In genomic region chr15:50355612-50355905, GRCh38 we compare ENCODE assay signal across 8 cellular contexts. TPM values are rescaled to one million over a fixed set of nuclear protein-coding genes. Genes with fewer than 3 reads are reported as not detected.
A peak's percentile ranks its signal among the peaks of the same experiment; 100 is the strongest.
DNase-seq lines count a peak whose midpoint lies in the region; ATAC-seq and TF ChIP-seq lines count a peak whose summit lies in the region.

No MANE protein-coding gene starts in this region.

- H4K20me1 ChIP-seq in H9 (ENCODE audit: control insufficient read depth, insufficient read depth, insufficient read length), result no peaks in the 10 kb centered on the region

- peak overlapping the region; percentile 82 for H3K18ac ChIP-seq in H9 (ENCODE audit: insufficient read length, low read depth, low read length)

- H3K4me3 Mint-ChIP-seq in H9 (peak overlapping the region; percentile 93 to 100), T-helper 17 cell (peak overlapping the region; percentile 96)

- H4K5ac ChIP-seq in H9 (ENCODE audit: insufficient read length, low read depth, low read length), result peak overlapping the region; percentile 99

- peak overlapping the region; percentile 98 for H2BK5ac ChIP-seq in H9 (ENCODE audit: insufficient read length, low read length)

- H2BK15ac ChIP-seq in H9 (ENCODE audit: low read depth, low read length), result no peak overlapping the region

- H3K79me2 ChIP-seq in H9 (ENCODE audit: insufficient read depth, low read length), result peaks cover 40% of the 10 kb centered on the region; the same call in 1 of the 2 replicates

- H3K36me3 ChIP-seq in heart left ventricle, result peaks cover 0 to 33% (median 3%) of the 10 kb centered on the region in 9 donors
- peaks cover 0 to 5% (median 2%) of the 10 kb centered on the region in 3 donors for H3K36me3 ChIP-seq in skeletal muscle tissue (ENCODE audit: control insufficient read depth in 3 of 3, insufficient read depth in 3 of 3, low read length in 3 of 3)

- WGBS in H9 (ENCODE audit: extremely low coverage, insufficient read length, low lambda C conversion rate), result no CpG with 5 or more reads among the region's 9 CpGs
- WGBS in heart left ventricle, 4 donors, result 0 to 1% (median 1%) methylated on average over 8 to 9 of the region's 9 CpGs

- peak overlapping the region; percentile 84 for H3K56ac ChIP-seq in H9 (ENCODE audit: insufficient read length, low read depth, low read length)

- peak overlapping the region; percentile 6; the same call in 1 of the 2 replicates for H3K4ac ChIP-seq in H9 (ENCODE audit: low read depth, low read length)

- no peaks in the 10 kb centered on the region for H3K9me3 ChIP-seq in H9 (ENCODE audit: control insufficient read depth, low read depth, low read length)
- H3K9me3 ChIP-seq in T-helper 17 cell (ENCODE audit: control insufficient read depth, low read length, poor library complexity, severe bottlenecking), result no peaks in the 10 kb centered on the region
- H3K9me3 ChIP-seq in heart left ventricle, result no peaks in the 10 kb centered on the region
- no peaks in the 10 kb centered on the region for H3K9me3 ChIP-seq in skeletal muscle tissue (ENCODE audit: control insufficient read depth in 3 of 3, low read length in 3 of 3)

- ATAC-seq in T-helper 17 cell (no peak), heart left ventricle (peak in 3 of 4 donors; percentile 4 to 30 (median 16)), HG02678 (IDR thresholded peaks at IDR 0.05; ENCODE audit: unreplicated experiment) (no peak)

- no peaks in the 10 kb centered on the region for H3K27me3 Mint-ChIP-seq in H9 (ENCODE audit: low read depth)
- no peaks in the 10 kb centered on the region for H3K27me3 Mint-ChIP-seq in T-helper 17 cell

- peaks cover 6% of the 10 kb centered on the region for H3K23me2 ChIP-seq in H9 (ENCODE audit: insufficient read length, low read depth, low read length, poor library complexity, severe bottlenecking)

- no peak overlapping the region for H2BK120ac ChIP-seq in H9 (ENCODE audit: low read depth, low read length, poor library complexity, severe bottlenecking)

- no peaks in the 10 kb centered on the region for H3K27me3 ChIP-seq in H9 (ENCODE audit: insufficient read depth, low read length)
- no peaks in the 10 kb centered on the region for H3K27me3 ChIP-seq in heart left ventricle
- no peaks in the 10 kb centered on the region for H3K27me3 ChIP-seq in skeletal muscle tissue (ENCODE audit: control insufficient read depth in 3 of 3, insufficient read depth in 3 of 3, low read length in 3 of 3)

- TF ChIP-seq POLR2A in heart left ventricle (IDR thresholded peaks at IDR 0.05), result no peak

- peaks cover 0 to 2% of the 10 kb centered on the region in 2 experiments; a peak in 1 of 5 replicates for H3K9me3 Mint-ChIP-seq in H9

- peaks cover 3% of the 10 kb centered on the region for H3K79me1 ChIP-seq in H9 (ENCODE audit: insufficient read depth, low read depth, low read length, poor library complexity, severe bottlenecking)

- H3K4me1 ChIP-seq in H9 (ENCODE audit: insufficient read depth, low read length) (no peaks in the 10 kb centered on the region), heart left ventricle (peaks cover 5 to 55% (median 40%) of the 10 kb centered on the region in 12 donors), skeletal muscle tissue (ENCODE audit: control insufficient read depth in 3 of 3, insufficient read depth in 3 of 3, low read length in 3 of 3) (peaks cover 14 to 39% (median 36%) of the 10 kb centered on the region in 3 donors)

- peak overlapping the region; percentile 93 for H3K4me2 ChIP-seq in H9 (ENCODE audit: insufficient read depth, insufficient read length, low read length)

- intact Hi-C loops in heart left ventricle (cut with DNase I), result loop anchor here in 4 of 10 donors (1.0 to 10.0 kb wide), 4 partner anchors 67 to 549 kb away; partner anchors contain the start of genes USP8 (in 4 of the 4) and AP4E1 (in 1 of the 4)

- H3K4me3 ChIP-seq in heart left ventricle (peak overlapping the region; percentile 87 to 99 (median 94)), skeletal muscle tissue (ENCODE audit: low read length in 3 of 3) (peak overlapping the region; percentile 78 to 94 (median 86))

- H3K4me1 Mint-ChIP-seq in H9, result peaks cover 32 to 38% of the 10 kb centered on the region in 2 experiments
- peaks cover 47% of the 10 kb centered on the region for H3K4me1 Mint-ChIP-seq in T-helper 17 cell

- H2BK20ac ChIP-seq in H9 (ENCODE audit: low read depth, low read length, poor library complexity, severe bottlenecking), result no peak overlapping the region

- H2BK12ac ChIP-seq in H9 (ENCODE audit: insufficient read length, low read depth, low read length), result no peak overlapping the region

- TF ChIP-seq CTCF in H9 (conservative IDR thresholded peaks at IDR 0.05) (no peak), heart left ventricle (IDR thresholded peaks at IDR 0.05) (no peak), GM13977 (IDR thresholded peaks at IDR 0.05; ENCODE audit: extremely low read depth, insufficient read depth, missing control alignments) (no peak)

- in situ Hi-C loops in GM13977 (cut with MboI; ENCODE audit: low pct_unique_long_range_greater_than_20kb, low sequenced_read_pairs, unreplicated experiment), result no loop called here

- no peak overlapping the region for H4K91ac ChIP-seq in H9 (ENCODE audit: insufficient read length, low read depth, low read length)

- DNase-seq in H9 (no peak), T-helper 17 cell (no peak), heart left ventricle (no peak), GM13977 (ENCODE audit: low spot score) (no peak)
- no peak for DNase-seq in activated CD4-positive, CD25-positive, alpha-beta regulatory T cell treated with anti-CD3 and anti-CD28 coated beads, Interleukin-2, amount 50 U/mL, for 72 hours
- no peak for DNase-seq in activated CD4-positive, CD25-positive, alpha-beta regulatory T cell (lab: John Stamatoyannopoulos, UW)

- peak overlapping the region; percentile 100 for H3K27ac Mint-ChIP-seq in H9
- peak overlapping the region; percentile 99 for H3K27ac Mint-ChIP-seq in T-helper 17 cell

- H2AFZ ChIP-seq in H9 (ENCODE audit: low read length), result no peak overlapping the region

- H3K9ac ChIP-seq in H9 (ENCODE audit: extremely low read depth, insufficient read length, low read length) (peak overlapping the region; percentile 100), skeletal muscle tissue (ENCODE audit: low read depth in 1 of 3, low read length in 3 of 3) (peak overlapping the region; percentile 91 to 96 (median 96))

- H3K14ac ChIP-seq in H9 (ENCODE audit: insufficient read depth, low read length), result peak overlapping the region; percentile 75; the same call in 1 of the 2 replicates

- H3K36me3 Mint-ChIP-seq in H9 (ENCODE audit: insufficient read depth in 1 of 3, low read depth in 3 of 3) (peaks cover 27 to 54% (median 42%) of the 10 kb centered on the region in 3 experiments), T-helper 17 cell (ENCODE audit: low read depth) (peaks cover 6% of the 10 kb centered on the region)

- peak overlapping the region; percentile 71 for H3T11ph ChIP-seq in H9 (ENCODE audit: low read length)

- H4K8ac ChIP-seq in H9 (replicated peaks; ENCODE audit: insufficient read length, low read depth, low read length), result peak overlapping the region; percentile 56

- H3K23ac ChIP-seq in H9 (ENCODE audit: insufficient read length, low read depth, low read length), result peak overlapping the region; percentile 43

- peak overlapping the region; percentile 83 for H3K27ac ChIP-seq in H9 (ENCODE audit: insufficient read length, low read depth, low read length)
- H3K27ac ChIP-seq in heart left ventricle, result peak overlapping the region; percentile 97 to 100 (median 99)
- peak overlapping the region; percentile 92 for H3K27ac ChIP-seq in skeletal muscle tissue (ENCODE audit: low read depth, low read length)

- peak overlapping the region; percentile 89 for H2AK5ac ChIP-seq in H9 (ENCODE audit: insufficient read length, low read length)

RNA-seq across cellular contexts. Expression of gene GABPB1, which starts 0.6 kb away (rescaled TPM):
- total RNA-seq in H9 (2021) (43.2 and 45.0 TPM in 2 replicates), T-helper 17 cell (10 to 100 TPM; 25.9 to 32.3 TPM), heart left ventricle (10 to 100 TPM in 3 of 9 donors, 1 to 10 TPM in 6; 7.0 to 14.2 (median 9.6) TPM), skeletal muscle tissue (28.2 TPM)
- polyA plus RNA-seq in heart left ventricle, result 1 to 10 TPM; 3.6 to 9.8 TPM

Comparison
In these comparisons a context has a peak if more than half of its experiments do, and no peak if none do; other contexts are left out.
1. ATAC-seq: peak in heart left ventricle (3 of 4); none in T-helper 17 cell (single experiment) and HG02678 (single experiment).
2. Peak in every context shown above with its lines, with median percentiles within 50 percentile points of each other: H3K27ac ChIP-seq.